Comparison of ENCODE assay signal across 10 cellular contexts in genomic region chr17:66549731-66550207, GRCh38.
DNase-seq lines count a peak whose midpoint lies in the region; ATAC-seq and TF ChIP-seq lines count a peak whose summit lies in the region.
"Had no signal": no experiment of that assay in that cellular context is flagged by ENCODE, and none has a peak within 500 bp of the region (broad histone marks: within the 10 kb centered on the region; RNA-seq: fewer than 3 reads in every experiment).

No MANE protein-coding gene starts in this region.

- ATAC-seq in IMR-90 (ENCODE audit: low read depth) (peak; percentile 84), GM21526 (IDR thresholded peaks at IDR 0.05; ENCODE audit: low FRiP score, unreplicated experiment) (no peak)
- ATAC-seq: body of pancreas had no signal

- H2BK5ac ChIP-seq in IMR-90 (ENCODE audit: low read depth, low read length, poor library complexity, severe bottlenecking) (peak overlapping the region; percentile 79), mesendoderm (ENCODE audit: low read length) (no peak overlapping the region)

- no TSS peak for BruUV-seq in Caco-2 (replicated peaks; lab: Mats Ljungman, UMichigan)
- BruUV-seq in IMR-90 (replicated peaks; lab: Mats Ljungman, UMichigan): no TSS peak

- intact Hi-C loops in Caco-2 (cut with micrococcal nuclease; ENCODE audit: unreplicated experiment) (no loop called here), IMR-90 (cut with micrococcal nuclease) (no loop called here), stomach (cut with DNase I; ENCODE audit: low total_unique reads) (no loop called here), uterus (cut with DNase I; ENCODE audit: low total_unique reads) (no loop called here)

- H3K27ac ChIP-seq in IMR-90 (ENCODE audit: insufficient read depth, low read length) (peak overlapping the region; percentile 96), mesendoderm (ENCODE audit: low read depth, low read length) (peak overlapping the region; percentile 63), stomach (peak overlapping the region in 1 of 5 donors; percentile 23), uterus (peak overlapping the region in 1 of 2 donors; percentile 15)
- H3K27ac ChIP-seq: body of pancreas had no signal

- H4K5ac ChIP-seq in IMR-90 (ENCODE audit: low read depth, low read length) (peak overlapping the region; percentile 87), mesendoderm (ENCODE audit: low read length) (no peak overlapping the region)

- H3K56ac ChIP-seq in IMR-90 (ENCODE audit: extremely low read depth, insufficient read depth, low read length) (peak overlapping the region; percentile 76), mesendoderm (ENCODE audit: low read length) (no peak overlapping the region)

- peak overlapping the region; percentile 82 for H3K27ac Mint-ChIP-seq in Caco-2 (ENCODE audit: unreplicated experiment)

- TF ChIP-seq RAD21 in IMR-90 (IDR thresholded peaks at IDR 0.05; ENCODE audit: low read length): no peak

- H3K36me3 ChIP-seq in Caco-2 (ENCODE audit: control insufficient read depth, insufficient read depth, low read length) (no peaks in the 10 kb centered on the region), IMR-90 (ENCODE audit: control insufficient read depth, insufficient read depth, low read length) (no peaks in the 10 kb centered on the region), mesendoderm (ENCODE audit: control insufficient read depth, insufficient read depth, low read length) (no peaks in the 10 kb centered on the region), stomach (no peaks in the 10 kb centered on the region), uterus (no peaks in the 10 kb centered on the region)

- H3K79me1 ChIP-seq in IMR-90 (ENCODE audit: low read depth in 1 of 2, low read length in 2 of 2) (peaks cover 52 to 73% of the 10 kb centered on the region in 2 experiments), mesendoderm (ENCODE audit: low read length) (no peaks in the 10 kb centered on the region)

- peak overlapping the region; percentile 92 for H3K4ac ChIP-seq in IMR-90 (ENCODE audit: low read depth, low read length)
- H3K4ac ChIP-seq in mesendoderm (ENCODE audit: low read depth, low read length): peak overlapping the region; percentile 5

- POLR2A ChIA-PET in Caco-2 (lab: Charles Lee): no interaction called here
- POLR2A ChIA-PET in IMR-90 (lab: Charles Lee; ENCODE audit: unreplicated experiment): no interaction called here

- peak overlapping the region; percentile 81 for H3K14ac ChIP-seq in IMR-90 (replicated peaks; ENCODE audit: low read depth, low read length)

- H3K18ac ChIP-seq in IMR-90 (ENCODE audit: low read depth, low read length) (peak overlapping the region; percentile 98), mesendoderm (ENCODE audit: low read length) (no peak overlapping the region)

- peaks cover 34% of the 10 kb centered on the region for H3K9me1 ChIP-seq in IMR-90 (ENCODE audit: insufficient read depth, low read length)

- peak overlapping the region; percentile 98 for H4K91ac ChIP-seq in IMR-90 (ENCODE audit: insufficient read depth, low read depth, low read length)

- H2AK9ac ChIP-seq in IMR-90 (replicated peaks; ENCODE audit: low read depth, low read length, poor library complexity): peak overlapping the region; percentile 28

- H4K20me1 ChIP-seq in IMR-90 (ENCODE audit: insufficient read depth, low read length): no peaks in the 10 kb centered on the region

- peaks cover 4% of the 10 kb centered on the region for H3K36me3 Mint-ChIP-seq in Caco-2 (ENCODE audit: insufficient read depth, unreplicated experiment)

- peak overlapping the region; percentile 91 for H2AK5ac ChIP-seq in IMR-90 (ENCODE audit: low read depth, low read length)
- no peak overlapping the region for H2AK5ac ChIP-seq in mesendoderm (ENCODE audit: low read length)

- H3K9ac ChIP-seq in IMR-90 (ENCODE audit: low read depth, low read length) (peak overlapping the region; percentile 52; the same call in 1 of the 2 replicates), mesendoderm (ENCODE audit: low read length) (no peak overlapping the region)

- no peak overlapping the region for H2AFZ ChIP-seq in IMR-90 (replicated peaks; ENCODE audit: low read length, poor library complexity)

- peaks cover 9% of the 10 kb centered on the region for H3K9me3 Mint-ChIP-seq in Caco-2 (ENCODE audit: unreplicated experiment)

- H3K27me3 ChIP-seq in Caco-2 (replicated peaks; ENCODE audit: control insufficient read depth, insufficient read depth, low read length) (no peaks in the 10 kb centered on the region), IMR-90 (ENCODE audit: control insufficient read depth, insufficient read depth, low read length) (no peaks in the 10 kb centered on the region), mesendoderm (ENCODE audit: insufficient read depth, low read length, poor library complexity) (no peaks in the 10 kb centered on the region), stomach (no peaks in the 10 kb centered on the region), uterus (no peaks in the 10 kb centered on the region)
- H3K27me3 ChIP-seq: body of pancreas had no signal

- dilution Hi-C loops in IMR-90 (cut with HindIII; ENCODE audit: low sequenced_read_pairs, unreplicated experiment): no loop called here

- peaks cover 64% of the 10 kb centered on the region for H3K4me1 ChIP-seq in Caco-2
- H3K4me1 ChIP-seq in IMR-90 (ENCODE audit: control insufficient read depth, insufficient read depth, low read length): peaks cover 27% of the 10 kb centered on the region
- peaks cover 13% of the 10 kb centered on the region for H3K4me1 ChIP-seq in mesendoderm (ENCODE audit: control insufficient read depth, low read depth, low read length)
- peaks cover 0 to 44% (median 23%) of the 10 kb centered on the region in 4 donors for H3K4me1 ChIP-seq in stomach
- no peaks in the 10 kb centered on the region for H3K4me1 ChIP-seq in uterus
- H3K4me1 ChIP-seq: body of pancreas had no signal

- H3K9me3 ChIP-seq in Caco-2 (peaks cover 7% of the 10 kb centered on the region; the same call in 1 of the 2 replicates), IMR-90 (ENCODE audit: control insufficient read depth, insufficient read depth, low read length) (peaks cover 2% of the 10 kb centered on the region; the same call in 1 of the 2 replicates), stomach (no peaks in the 10 kb centered on the region), uterus (no peaks in the 10 kb centered on the region)
- H3K9me3 ChIP-seq: body of pancreas had no signal

- no peak for DNase-seq in Caco-2
- DNase-seq in IMR-90: peak; percentile 90
- peak; percentile 74 to 78 for DNase-seq in cardiac fibroblast (ENCODE audit: low read depth in 2 of 2)
- DNase-seq in mesendoderm: peak; percentile 95
- DNase-seq in D341Med (ENCODE audit: low spot score): no peak
- DNase-seq in stomach: no peak
- DNase-seq in uterus: no peak
- DNase-seq: body of pancreas; stimulated activated CD8-positive, alpha-beta memory T cell treated with anti-CD3 and anti-CD28 coated beads, Interleukin-4, amount 100 ng/mL, for 48 hours had no signal

- H3K79me2 ChIP-seq in mesendoderm (ENCODE audit: control insufficient read depth, insufficient read depth, low read length): no peaks in the 10 kb centered on the region

- no peak for TF ChIP-seq CTCF in Caco-2 (IDR thresholded peaks at IDR 0.05; ENCODE audit: insufficient read depth in 1 of 2, low read depth in 1 of 2, low read length in 1 of 2, severe bottlenecking in 1 of 2, unreplicated experiment in 1 of 2)
- no peak for TF ChIP-seq CTCF in IMR-90 (conservative IDR thresholded peaks at IDR 0.05; ENCODE audit: low read depth, low read length)
- no peak for TF ChIP-seq CTCF in cardiac fibroblast (IDR thresholded peaks at IDR 0.05; ENCODE audit: low read depth, low read length)
- TF ChIP-seq CTCF in stomach (IDR thresholded peaks at IDR 0.05): no peak
- no peak for TF ChIP-seq CTCF in uterus (IDR thresholded peaks at IDR 0.05)

- WGBS in IMR-90 (ENCODE audit: extremely low coverage in 2 of 2, insufficient read length in 1 of 2), 2 experiments: no CpG with 5 or more reads among the region's 5 CpGs
- WGBS in mesendoderm (ENCODE audit: extremely low coverage, insufficient coverage, low lambda C conversion rate): no CpG with 5 or more reads among the region's 5 CpGs
- 78 to 91% (median 84%) methylated on average over 5 of the region's 5 CpGs for WGBS in stomach, 5 donors

- TF ChIP-seq POLR2A in IMR-90 (IDR thresholded peaks at IDR 0.05; ENCODE audit: low read depth, low read length) (no peak), stomach (IDR thresholded peaks at IDR 0.05) (no peak), uterus (IDR thresholded peaks at IDR 0.05) (no peak)

- peak overlapping the region; percentile 96 for H2BK120ac ChIP-seq in IMR-90 (ENCODE audit: low read depth, low read length)
- no peak overlapping the region for H2BK120ac ChIP-seq in mesendoderm (ENCODE audit: low read depth, low read length)

- H3K4me1 Mint-ChIP-seq in Caco-2 (ENCODE audit: low read depth, unreplicated experiment): peaks cover 36% of the 10 kb centered on the region

- no peaks in the 10 kb centered on the region for H3K27me3 Mint-ChIP-seq in Caco-2 (ENCODE audit: insufficient read depth, unreplicated experiment)

- CTCF ChIA-PET in Caco-2 (lab: Charles Lee): interaction anchor here (1.7 kb wide), 1 partner anchor 17 kb away, joined by 4 read pairs; no protein-coding TSS in a partner anchor
- CTCF ChIA-PET in IMR-90 (lab: Yijun Ruan, JAX): no interaction called here

- no peak for TF ChIP-seq EP300 in stomach (IDR thresholded peaks at IDR 0.05)

- H4K8ac ChIP-seq in IMR-90 (ENCODE audit: low read depth in 2 of 2, low read length in 2 of 2): peak overlapping the region; percentile 68 to 90
- H4K8ac ChIP-seq in mesendoderm (ENCODE audit: low read depth, low read length): no peak overlapping the region

- H2BK15ac ChIP-seq in IMR-90 (ENCODE audit: low read depth, low read length) (peak overlapping the region; percentile 75; the same call in 2 of the 3 replicates), mesendoderm (replicated peaks; ENCODE audit: low read depth) (no peak overlapping the region)

- in situ Hi-C loops in IMR-90 (cut with MboI; ENCODE audit: low sequenced_read_pairs): no loop called here

- H3K4me2 ChIP-seq in IMR-90 (ENCODE audit: low read depth, low read length) (peak overlapping the region; percentile 17; the same call in 1 of the 2 replicates), mesendoderm (ENCODE audit: low read length) (no peak overlapping the region)

- peak overlapping the region; percentile 96 for H3K23ac ChIP-seq in IMR-90 (ENCODE audit: low read depth, low read length)
- H3K23ac ChIP-seq in mesendoderm (ENCODE audit: low read length): no peak overlapping the region

- H3K4me3 Mint-ChIP-seq in Caco-2 (ENCODE audit: unreplicated experiment): peak overlapping the region; percentile 41

- peak overlapping the region; percentile 98 for H2BK20ac ChIP-seq in IMR-90 (ENCODE audit: low read depth, low read length)

- no peak overlapping the region for H3K4me3 ChIP-seq in Caco-2 (ENCODE audit: low read depth, low read length)
- H3K4me3 ChIP-seq in IMR-90 (ENCODE audit: insufficient read depth, low read depth, low read length): no peak overlapping the region
- H3K4me3 ChIP-seq in cardiac fibroblast (replicated peaks in 1 of 2; ENCODE audit: low read depth in 2 of 2, low read length in 2 of 2): no peak overlapping the region
- no peak overlapping the region for H3K4me3 ChIP-seq in mesendoderm (ENCODE audit: low read length)
- H3K4me3 ChIP-seq in stomach: no peak overlapping the region
- H3K4me3 ChIP-seq in uterus: no peak overlapping the region
- H3K4me3 ChIP-seq: body of pancreas had no signal

TF ChIP-seq in IMR-90, 13 proteins besides CTCF, POLR2A, EP300 and RAD21 (continues in another document):
- TF ChIP-seq RCOR1 (IDR thresholded peaks at IDR 0.05; ENCODE audit: insufficient replicate concordance, low read length): no peak

Comparison
In these comparisons a context has a peak if more than half of its experiments do, and no peak if none do; other contexts are left out.
1. DNase-seq: peak in IMR-90 (single experiment), cardiac fibroblast (2 of 2) and mesendoderm (single experiment); none in Caco-2 (0 of 2), D341Med (single experiment), stomach (single experiment) and uterus (0 of 2).